9 cellular contexts compared by ENCODE assay signal in genomic region chr19:8641908-8642547, GRCh38. TPM values are rescaled to one million over a fixed set of nuclear protein-coding genes. Genes with fewer than 3 reads are reported as not detected.
DNase-seq lines count a peak whose midpoint lies in the region; ATAC-seq and TF ChIP-seq lines count a peak whose summit lies in the region.
"Had no signal": no experiment of that assay in that cellular context is flagged by ENCODE, and none has a peak within 500 bp of the region (broad histone marks: within the 10 kb centered on the region; RNA-seq: fewer than 3 reads in every experiment).

No MANE protein-coding gene starts in this region.

- ATAC-seq in PC-3 (peak; percentile 40; the same call in 1 of the 2 replicates), GM19395 (IDR thresholded peaks at IDR 0.05; ENCODE audit: unreplicated experiment) (no peak), HG03354 (IDR thresholded peaks at IDR 0.05; ENCODE audit: poor library complexity, severe bottlenecking, unreplicated experiment) (no peak), GM19455 (IDR thresholded peaks at IDR 0.05; ENCODE audit: unreplicated experiment) (no peak)

- H3K9ac ChIP-seq in PC-3 (ENCODE audit: low read length): no peak overlapping the region

- no peaks in the 10 kb centered on the region; the same call in 1 of the 2 replicates for H3K9me3 ChIP-seq in PC-3 (ENCODE audit: low read length)
- no peaks in the 10 kb centered on the region for H3K9me3 ChIP-seq in ovary

- 0 out of 2 replicates have a peak, but pooled peaks cover 7% of the 10 kb centered on the region for H3K27me3 ChIP-seq in PC-3 (ENCODE audit: low read length)
- no peaks in the 10 kb centered on the region for H3K27me3 ChIP-seq in ovary

- H3F3A ChIP-seq in PC-3 (ENCODE audit: low read length, unreplicated experiment): no peaks in the 10 kb centered on the region

- H3K79me2 ChIP-seq in PC-3 (ENCODE audit: low read length): no peaks in the 10 kb centered on the region

- H3K36me3 ChIP-seq in PC-3 (ENCODE audit: low read depth, low read length): no peaks in the 10 kb centered on the region
- no peaks in the 10 kb centered on the region for H3K36me3 ChIP-seq in ovary

- H3K4me3 ChIP-seq in GM12865 (ENCODE audit: low read depth, low read length) (no peak overlapping the region), PC-3 (ENCODE audit: low read length) (no peak overlapping the region), ovary (no peak overlapping the region)

- H3K4me2 ChIP-seq in PC-3 (ENCODE audit: low read length): no peak overlapping the region

- TF ChIP-seq EP300 in ovary (IDR thresholded peaks at IDR 0.05): no peak

- H3K27me3 Mint-ChIP-seq in endothelial cell (ENCODE audit: unreplicated experiment): peaks cover 10% of the 10 kb centered on the region

- intact Hi-C loops in PC-3 (cut with micrococcal nuclease) (loop anchor here (2.0 kb wide), 1 partner anchor 59 kb away; no protein-coding TSS in a partner anchor), ovary (cut with DNase I) (no loop called here)

- no peaks in the 10 kb centered on the region for H4K20me1 ChIP-seq in PC-3 (ENCODE audit: low read length)

- WGBS in ovary, 3 donors: 47 to 48% (median 48%) methylated on average over 4 of the region's 4 CpGs

- TF ChIP-seq POLR2A in ovary (IDR thresholded peaks at IDR 0.05): no peak

- TF ChIP-seq CTCF in 22Rv1 (IDR thresholded peaks at IDR 0.05) (peak; percentile 51), GM12865 (IDR thresholded peaks at IDR 0.05; ENCODE audit: insufficient read depth, low read depth, low read length, missing control alignments) (peak; percentile 48), PC-3 (conservative IDR thresholded peaks at IDR 0.05; ENCODE audit: low read depth, low read length) (peak; percentile 71), endothelial cell (IDR thresholded peaks at IDR 0.05; ENCODE audit: unreplicated experiment) (peak; percentile 53), ovary (IDR thresholded peaks at IDR 0.05) (peak in 2 of 3 donors; percentile 15 to 23)

- POLR2A ChIA-PET in PC-3 (lab: Charles Lee; ENCODE audit: unreplicated experiment): no interaction called here

- BruUV-seq in PC-3 (replicated peaks; lab: Mats Ljungman, UMichigan): no TSS peak

- H3K36me3 Mint-ChIP-seq in endothelial cell (ENCODE audit: low read depth, unreplicated experiment): peaks cover 5% of the 10 kb centered on the region
- H3K36me3 Mint-ChIP-seq: activated naive CD8-positive, alpha-beta T cell treated with anti-CD3 and anti-CD28 coated beads, Interleukin-2, amount 10 ng/mL, durations not matched to agents 7 days and 5 days had no signal

- no peak overlapping the region for H3K27ac Mint-ChIP-seq in endothelial cell (ENCODE audit: unreplicated experiment)
- H3K27ac Mint-ChIP-seq: activated naive CD8-positive, alpha-beta T cell treated with anti-CD3 and anti-CD28 coated beads, Interleukin-2, amount 10 ng/mL, durations not matched to agents 7 days and 5 days had no signal

- H3K4me1 Mint-ChIP-seq in endothelial cell (ENCODE audit: unreplicated experiment): no peaks in the 10 kb centered on the region

- H3K9me3 Mint-ChIP-seq in endothelial cell (ENCODE audit: unreplicated experiment): peaks cover 24% of the 10 kb centered on the region
- H3K9me3 Mint-ChIP-seq: activated naive CD8-positive, alpha-beta T cell treated with anti-CD3 and anti-CD28 coated beads, Interleukin-2, amount 10 ng/mL, durations not matched to agents 7 days and 5 days had no signal

- H3K4me1 ChIP-seq in PC-3 (ENCODE audit: insufficient read depth, low read length) (peaks cover 8% of the 10 kb centered on the region), ovary (ENCODE audit: insufficient read depth) (no peaks in the 10 kb centered on the region)

- CTCF ChIA-PET in PC-3 (lab: Charles Lee): interaction anchor here (0.6 to 1.0 kb wide), 7 partner anchors 12 to 919 kb away, joined by 4 to 11 read pairs (median 5); no protein-coding TSS in a partner anchor

- H3K9me2 ChIP-seq in PC-3 (replicated peaks; ENCODE audit: low read length): no peaks in the 10 kb centered on the region

- H2AFZ ChIP-seq in PC-3 (ENCODE audit: low read length): no peak overlapping the region

- peak; percentile 49 for DNase-seq in GM12865 (ENCODE audit: low read depth)
- DNase-seq in PC-3: peak; percentile 70
- peak; percentile 12 for DNase-seq in endothelial cell (ENCODE audit: low spot score)
- DNase-seq in ovary: no peak
- DNase-seq: activated naive CD8-positive, alpha-beta T cell treated with anti-CD3 and anti-CD28 coated beads, Interleukin-2, amount 10 ng/mL, durations not matched to agents 7 days and 5 days had no signal

- H3K4me3 Mint-ChIP-seq in endothelial cell (ENCODE audit: unreplicated experiment): no peak overlapping the region
- H3K4me3 Mint-ChIP-seq: activated naive CD8-positive, alpha-beta T cell treated with anti-CD3 and anti-CD28 coated beads, Interleukin-2, amount 10 ng/mL, durations not matched to agents 7 days and 5 days had no signal

- H3K27ac ChIP-seq in 22Rv1: no peak overlapping the region
- H3K27ac ChIP-seq in PC-3 (ENCODE audit: low read length): no peak overlapping the region
- no peak overlapping the region for H3K27ac ChIP-seq in ovary

RNA-seq across cellular contexts. Expression of gene NFILZ, which starts 11.6 kb away (rescaled TPM):
- total RNA-seq in PC-3 (2014; rRNA removed) (not detected in 2 replicates), endothelial cell (ENCODE audit: unreplicated experiment) (not detected), ovary (not detected)
- polyA plus RNA-seq in ovary: not detected
- total RNA-seq: activated naive CD8-positive, alpha-beta T cell treated with anti-CD3 and anti-CD28 coated beads, Interleukin-2, amount 10 ng/mL, durations not matched to agents 7 days and 5 days had no signal

RNA-seq across cellular contexts. Expression of gene ADAMTS10, which starts 31.5 kb away (rescaled TPM):
- 1.2 TPM in 1 of 2 replicates, not detected in the other for total RNA-seq in PC-3 (2014; rRNA removed)
- 58.7 TPM for total RNA-seq in endothelial cell (ENCODE audit: unreplicated experiment)
- 10 to 100 TPM; 22.4 to 49.3 (median 37.4) TPM for total RNA-seq in ovary
- 10 to 100 TPM in 1 of 2 donors, 1 to 10 TPM in 1; 6.2 to 37.5 TPM for polyA plus RNA-seq in ovary

RNA-seq across cellular contexts. Expression of gene ACTL9, which starts 56.6 kb away (rescaled TPM):
- total RNA-seq in PC-3 (2014; rRNA removed): not detected in 2 replicates
- total RNA-seq in endothelial cell (ENCODE audit: unreplicated experiment): not detected
- not detected for total RNA-seq in ovary
- polyA plus RNA-seq in ovary: not detected
- total RNA-seq: activated naive CD8-positive, alpha-beta T cell treated with anti-CD3 and anti-CD28 coated beads, Interleukin-2, amount 10 ng/mL, durations not matched to agents 7 days and 5 days had no signal

Comparison
In these comparisons a context has a peak if more than half of its experiments do, and no peak if none do; other contexts are left out.
1. CTCF ChIP-seq: peak in every context shown above with its lines; median percentile 71 in PC-3; 53 in endothelial cell; 51 in 22Rv1; 48 in GM12865; 19 in ovary.
2. DNase-seq: peak in GM12865 (single experiment), PC-3 (single experiment) and endothelial cell (single experiment); none in ovary (0 of 5).
3. RNA of gene ADAMTS10, which starts 31.5 kb away (total RNA-seq): 58.7 TPM in endothelial cell (single experiment) and 22.4 to 49.3 TPM in ovary; 1.2 TPM in PC-3; every median in the first group is over 10 times any median in the second.